ENCODE assay signal across 8 cellular contexts in genomic region chr9:136886610-136887597, GRCh38. TPM values are rescaled to one million over a fixed set of nuclear protein-coding genes. Genes with fewer than 3 reads are reported as not detected.
DNase-seq lines count a peak whose midpoint lies in the region; ATAC-seq and TF ChIP-seq lines count a peak whose summit lies in the region.

No MANE protein-coding gene starts in this region.

- 1 to 2% methylated on average over 44 to 76 of the region's 76 CpGs for WGBS in lung, 2 donors

- H3K4me3 Mint-ChIP-seq in CD8-positive, alpha-beta T cell, result peak overlapping the region; percentile 83
- H3K4me3 Mint-ChIP-seq in T-helper 17 cell, result peak overlapping the region; percentile 88
- H3K4me3 Mint-ChIP-seq in dendritic cell treated with granulocyte-macrophage colony-stimulating factor and Interleukin-4, amounts not matched to agents 40 ng/mL and 50 ng/mL, for 4 days, result peak overlapping the region; percentile 89

- H3K27ac ChIP-seq in CD8-positive, alpha-beta T cell (ENCODE audit: low read depth, low read length), result peak overlapping the region; percentile 53
- H3K27ac ChIP-seq in lung (ENCODE audit: low read depth in 1 of 2, low read length in 1 of 2), result peak overlapping the region; percentile 86 to 88
- peak overlapping the region; percentile 76 for H3K27ac ChIP-seq in substantia nigra (ENCODE audit: low read depth, low read length, poor library complexity, severe bottlenecking)

- H3K36me3 Mint-ChIP-seq in CD8-positive, alpha-beta T cell, result peaks cover 14% of the 10 kb centered on the region
- no peaks in the 10 kb centered on the region for H3K36me3 Mint-ChIP-seq in T-helper 17 cell (ENCODE audit: low read depth)
- peaks cover 32% of the 10 kb centered on the region for H3K36me3 Mint-ChIP-seq in dendritic cell treated with granulocyte-macrophage colony-stimulating factor and Interleukin-4, amounts not matched to agents 40 ng/mL and 50 ng/mL, for 4 days (ENCODE audit: low read depth)

- CTCF ChIA-PET in CD8-positive, alpha-beta T cell (lab: Charles Lee), result interaction anchor here (1.1 to 2.1 kb wide), 2 partner anchors 43 to 148 kb away, joined by 3 to 8 read pairs; no protein-coding TSS in a partner anchor

- no peaks in the 10 kb centered on the region for H3K9me3 ChIP-seq in CD8-positive, alpha-beta T cell (ENCODE audit: low read length)
- no peaks in the 10 kb centered on the region for H3K9me3 ChIP-seq in T-helper 17 cell (ENCODE audit: control insufficient read depth, low read length, poor library complexity, severe bottlenecking)
- no peaks in the 10 kb centered on the region for H3K9me3 ChIP-seq in lung (ENCODE audit: control insufficient read depth in 2 of 2, insufficient read depth in 1 of 2, low read length in 1 of 2)

- no peak for TF ChIP-seq CTCF in CD8-positive, alpha-beta T cell (IDR thresholded peaks at IDR 0.05)
- TF ChIP-seq CTCF in lung (IDR thresholded peaks at IDR 0.05; ENCODE audit: control extremely low read depth, extremely low read depth), result no peak

- no peaks in the 10 kb centered on the region for H3K9me3 Mint-ChIP-seq in CD8-positive, alpha-beta T cell
- no peaks in the 10 kb centered on the region for H3K9me3 Mint-ChIP-seq in dendritic cell treated with granulocyte-macrophage colony-stimulating factor and Interleukin-4, amounts not matched to agents 40 ng/mL and 50 ng/mL, for 4 days

- peaks cover 33% of the 10 kb centered on the region for H3K4me1 Mint-ChIP-seq in CD8-positive, alpha-beta T cell (ENCODE audit: low read depth)
- peaks cover 15% of the 10 kb centered on the region for H3K4me1 Mint-ChIP-seq in T-helper 17 cell
- peaks cover 39% of the 10 kb centered on the region for H3K4me1 Mint-ChIP-seq in dendritic cell treated with granulocyte-macrophage colony-stimulating factor and Interleukin-4, amounts not matched to agents 40 ng/mL and 50 ng/mL, for 4 days (ENCODE audit: low read depth)

- peak overlapping the region; percentile 95 for H3K27ac Mint-ChIP-seq in CD8-positive, alpha-beta T cell
- H3K27ac Mint-ChIP-seq in T-helper 17 cell, result peak overlapping the region; percentile 95
- H3K27ac Mint-ChIP-seq in dendritic cell treated with granulocyte-macrophage colony-stimulating factor and Interleukin-4, amounts not matched to agents 40 ng/mL and 50 ng/mL, for 4 days, result peak overlapping the region; percentile 79

- no peaks in the 10 kb centered on the region for H3K27me3 ChIP-seq in CD8-positive, alpha-beta T cell (ENCODE audit: insufficient read depth, low read length)
- no peaks in the 10 kb centered on the region for H3K27me3 ChIP-seq in lung (ENCODE audit: control insufficient read depth, insufficient read depth)

- no peaks in the 10 kb centered on the region for H3K27me3 Mint-ChIP-seq in CD8-positive, alpha-beta T cell (ENCODE audit: low read depth)
- H3K27me3 Mint-ChIP-seq in T-helper 17 cell, result no peaks in the 10 kb centered on the region
- no peaks in the 10 kb centered on the region for H3K27me3 Mint-ChIP-seq in dendritic cell treated with granulocyte-macrophage colony-stimulating factor and Interleukin-4, amounts not matched to agents 40 ng/mL and 50 ng/mL, for 4 days

- peak in 4 of 7 experiments; percentile 3 to 57 (median 29) for DNase-seq in CD8-positive, alpha-beta T cell
- peak; percentile 75 to 82 (median 80) for DNase-seq in T-helper 17 cell
- no peak for DNase-seq in lung (ENCODE audit: low spot score)
- DNase-seq in substantia nigra (lab: John Stamatoyannopoulos, UW), result peak in 6 of 49 donors; percentile 22 to 83 (median 52)
- DNase-seq in dedifferentiated amniotic fluid mesenchymal stem cell (ENCODE audit: extremely low spot score), result no peak

- POLR2A ChIA-PET in CD8-positive, alpha-beta T cell (lab: Charles Lee), result interaction anchor here (1.0 to 2.1 kb wide), 10 partner anchors 20 to 368 kb away, joined by 3 to 13 read pairs (median 4); partner anchors contain the start of genes EDF1, FBXW5, NELFB and RABL6

- peaks cover 37% of the 10 kb centered on the region for H3K4me1 ChIP-seq in CD8-positive, alpha-beta T cell (ENCODE audit: insufficient read depth, low read length)
- H3K4me1 ChIP-seq in lung (ENCODE audit: control insufficient read depth in 2 of 2, insufficient read depth in 2 of 2, low read length in 2 of 2), result peaks cover 0 to 14% of the 10 kb centered on the region in 2 donors

- intact Hi-C loops in CD8-positive, alpha-beta T cell (cut with DNase I, micrococcal nuclease), result loop anchor here (1.0 to 5.0 kb wide), 13 partner anchors 15 to 405 kb away; partner anchors contain the start of genes EDF1 (in 2 of the 2), FBXW5 (in 2 of the 2), PHPT1 (in 2 of the 2) and TMEM141 (in 2 of the 2)
- intact Hi-C loops in dendritic cell treated with granulocyte-macrophage colony-stimulating factor and Interleukin-4, amounts not matched to agents 40 ng/mL and 50 ng/mL, for 4 days (cut with micrococcal nuclease), result loop anchor here (1.0 to 2.0 kb wide), 2 partner anchors 20 to 38 kb away; partner anchors contain the start of genes EDF1 and PHPT1

- ATAC-seq in CD8-positive, alpha-beta T cell, result peak; percentile 27
- ATAC-seq in GM18909 (IDR thresholded peaks at IDR 0.05; ENCODE audit: poor library complexity, unreplicated experiment) (peak; percentile 29), HG03108 (IDR thresholded peaks at IDR 0.05; ENCODE audit: unreplicated experiment) (peak; percentile 16), T-helper 17 cell (peak; percentile 64), lung (ENCODE audit: insufficient read depth, low FRiP score) (peak; percentile 5)

- H3K36me3 ChIP-seq in CD8-positive, alpha-beta T cell (ENCODE audit: insufficient read depth, low read length), result no peaks in the 10 kb centered on the region
- peaks cover 0 to 2% of the 10 kb centered on the region in 2 donors for H3K36me3 ChIP-seq in lung (ENCODE audit: control insufficient read depth in 2 of 2, insufficient read depth in 2 of 2, low read length in 2 of 2)

- H3K4me3 ChIP-seq in CD8-positive, alpha-beta T cell (ENCODE audit: low read depth, low read length), result peak overlapping the region; percentile 76
- H3K4me3 ChIP-seq in lung, result peak overlapping the region; percentile 87

RNA-seq across cellular contexts. Expression of gene TRAF2, which starts 0.6 kb away (rescaled TPM):
- 10 to 100 TPM in 1 of 2 experiments, 1 to 10 TPM in 1; 7.1 to 11.8 TPM for total RNA-seq in CD8-positive, alpha-beta T cell
- total RNA-seq in T-helper 17 cell, result 10 to 100 TPM; 20.8 to 21.4 TPM
- 10 to 100 TPM; 17.2 to 19.1 TPM for total RNA-seq in lung
- 10 to 100 TPM; 11.3 to 13.2 TPM for polyA plus RNA-seq in lung

RNA-seq across cellular contexts. Expression of gene EDF1, which starts 20.8 kb away (rescaled TPM):
- 100 to 1,000 TPM; 198 to 200 TPM for total RNA-seq in CD8-positive, alpha-beta T cell
- total RNA-seq in T-helper 17 cell (100 to 1,000 TPM; 212 to 224 TPM), lung (100 to 1,000 TPM; 283 to 298 TPM)
- polyA plus RNA-seq in lung, result 100 to 1,000 TPM; 308 to 670 TPM

RNA-seq across cellular contexts. Expression of gene MAMDC4, which starts 34.8 kb away (rescaled TPM):
- 1 to 10 TPM; 2.4 to 3.4 TPM for total RNA-seq in CD8-positive, alpha-beta T cell
- 1 to 10 TPM; 3.4 TPM for total RNA-seq in T-helper 17 cell
- 10 to 100 TPM in 1 of 2 donors, 1 to 10 TPM in 1; 5.6 to 13.2 TPM for total RNA-seq in lung
- 1 to 10 TPM; 7.0 to 7.3 TPM for polyA plus RNA-seq in lung

RNA-seq across cellular contexts. Expression of gene PHPT1, which starts 37.7 kb away (rescaled TPM):
- 10 to 100 TPM; 15.7 to 17.1 TPM for total RNA-seq in CD8-positive, alpha-beta T cell
- total RNA-seq in T-helper 17 cell, result 10 to 100 TPM; 33.8 to 36.2 TPM
- total RNA-seq in lung, result 100 to 1,000 TPM in 1 of 2 donors, 10 to 100 TPM in 1; 75.0 to 124 TPM
- 100 to 1,000 TPM; 110 to 195 TPM for polyA plus RNA-seq in lung

RNA-seq across cellular contexts. Expression of gene AJM1, which starts 44.6 kb away (rescaled TPM):
- total RNA-seq in CD8-positive, alpha-beta T cell, result 1 to 10 TPM; 1.7 to 2.1 TPM
- total RNA-seq in T-helper 17 cell (1 to 10 TPM; 2.9 to 3.7 TPM), lung (1 to 10 TPM; 1.6 to 4.3 TPM)
- polyA plus RNA-seq in lung, result 1 to 10 TPM; 1.1 to 1.3 TPM

Comparison
In these comparisons a context has a peak if more than half of its experiments do, and no peak if none do; other contexts are left out.
1. ATAC-seq: peak in every context shown above with its lines; median percentile 64 in T-helper 17 cell; 29 in GM18909; 27 in CD8-positive, alpha-beta T cell; 16 in HG03108; 5 in lung.
2. DNase-seq: peak in CD8-positive, alpha-beta T cell (4 of 7) and T-helper 17 cell (3 of 3); none in lung (single experiment) and dedifferentiated amniotic fluid mesenchymal stem cell (single experiment).
3. Peak in every context shown above with its lines, with median percentiles within 50 percentile points of each other: H3K27ac ChIP-seq, H3K27ac Mint-ChIP-seq and H3K4me3 Mint-ChIP-seq.